In genomic region chr10:101011517-101012423, GRCh38 we compare ENCODE assay signal across 5 cellular contexts. TPM values are rescaled to one million over a fixed set of nuclear protein-coding genes. Genes with fewer than 3 reads are reported as not detected.
DNase-seq lines count a peak whose midpoint lies in the region; ATAC-seq and TF ChIP-seq lines count a peak whose summit lies in the region.
"Had no signal": no experiment of that assay in that cellular context is flagged by ENCODE, and none has a peak within 500 bp of the region (broad histone marks: within the 10 kb centered on the region; RNA-seq: fewer than 3 reads in every experiment).

No MANE protein-coding gene starts in this region.

- TF ChIP-seq CTCF in heart right ventricle (IDR thresholded peaks at IDR 0.05): peak in 6 of 9 donors; percentile 7 to 32 (median 19)

- peaks cover 9 to 57% (median 34%) of the 10 kb centered on the region in 9 donors for H3K4me1 ChIP-seq in heart right ventricle

- H3K9me3 ChIP-seq in heart right ventricle: no peaks in the 10 kb centered on the region
- H3K9me3 ChIP-seq: BLaER1 treated with 17β-estradiol and CSF1 and Interleukin-3, amounts not matched to agents 10 nM and 100 nM had no signal

- peaks cover 0 to 8% (median 6%) of the 10 kb centered on the region in 7 donors for H3K27me3 ChIP-seq in heart right ventricle
- H3K27me3 ChIP-seq: BLaER1 treated with 17β-estradiol and CSF1 and Interleukin-3, amounts not matched to agents 10 nM and 100 nM had no signal

- DNase-seq in heart right ventricle: no peak
- DNase-seq in Right ventricle myocardium superior: no peak
- peak; percentile 42 for DNase-seq in ureter (ENCODE audit: low spot score)

- intact Hi-C loops in heart right ventricle (cut with DNase I): loop anchor here in 5 of 10 donors (2.0 kb wide), 3 partner anchors 13 to 17 kb away; partner anchors contain the start of gene LZTS2 (in 2 of the 5)
- intact Hi-C loops in Right ventricle myocardium superior (cut with DNase I): loop anchor here (2.0 kb wide), 1 partner anchor 13 kb away; the partner anchor contains the start of gene LZTS2

- H3K27ac ChIP-seq in heart right ventricle: peak overlapping the region in 9 of 10 donors; percentile 32 to 70 (median 45)

- ATAC-seq in heart right ventricle: peak in 1 of 8 donors; percentile 2
- ATAC-seq in Right ventricle myocardium superior (ENCODE audit: poor library complexity): no peak
- ATAC-seq in HG03039 (IDR thresholded peaks at IDR 0.05; ENCODE audit: unreplicated experiment): no peak

- H3K4me3 ChIP-seq in heart right ventricle: no peak overlapping the region
- H3K4me3 ChIP-seq: BLaER1 treated with 17β-estradiol and CSF1 and Interleukin-3, amounts not matched to agents 10 nM and 100 nM had no signal

- peaks cover 0 to 9% (median 2%) of the 10 kb centered on the region in 9 donors for H3K36me3 ChIP-seq in heart right ventricle

- WGBS in heart right ventricle, 2 donors: 51 to 55% methylated on average over 22 of the region's 22 CpGs

RNA-seq across cellular contexts. Expression of gene LZTS2, which starts 12.2 kb away (rescaled TPM):
- total RNA-seq in heart right ventricle (10 to 100 TPM; 28.6 to 48.3 (median 38.9) TPM), Right ventricle myocardium superior (39.1 TPM), ureter (63.6 TPM)
- polyA plus RNA-seq in heart right ventricle: 10 to 100 TPM; 43.8 to 73.7 TPM

RNA-seq across cellular contexts. Expression of gene PDZD7, which starts 19.2 kb away (rescaled TPM):
- total RNA-seq in heart right ventricle: under 1 TPM in 9 of 10 donors, not detected in 1; 0.17 to 0.60 (median 0.22) TPM
- polyA plus RNA-seq in heart right ventricle: under 1 TPM; 0.13 to 0.66 TPM
- total RNA-seq in Right ventricle myocardium superior: 0.38 TPM
- 0.18 TPM for total RNA-seq in ureter

RNA-seq across cellular contexts. Expression of gene SFXN3, which starts 19.3 kb away (rescaled TPM):
- total RNA-seq in heart right ventricle (10 to 100 TPM in 9 of 10 donors, 1 to 10 TPM in 1; 8.4 to 25.7 (median 14.2) TPM), Right ventricle myocardium superior (11.4 TPM), ureter (36.8 TPM)
- polyA plus RNA-seq in heart right ventricle: 10 to 100 TPM; 16.6 to 23.6 TPM

RNA-seq across cellular contexts. Expression of gene TWNK, which starts 24.4 kb away (rescaled TPM):
- total RNA-seq in heart right ventricle (1 to 10 TPM; 4.7 to 7.7 (median 5.4) TPM), Right ventricle myocardium superior (6.4 TPM), ureter (13.7 TPM)
- polyA plus RNA-seq in heart right ventricle: 1 to 10 TPM; 4.2 to 6.1 TPM

RNA-seq across cellular contexts. Expression of gene MRPL43, which starts 24.5 kb away (rescaled TPM):
- total RNA-seq in heart right ventricle: 10 to 100 TPM; 43.8 to 73.4 (median 55.2) TPM
- 100 to 1,000 TPM; 102 to 123 TPM for polyA plus RNA-seq in heart right ventricle
- total RNA-seq in Right ventricle myocardium superior: 55.4 TPM
- 74.7 TPM for total RNA-seq in ureter
